ENCODE assay signal across 1 cellular context in the genomic region with DNA sequence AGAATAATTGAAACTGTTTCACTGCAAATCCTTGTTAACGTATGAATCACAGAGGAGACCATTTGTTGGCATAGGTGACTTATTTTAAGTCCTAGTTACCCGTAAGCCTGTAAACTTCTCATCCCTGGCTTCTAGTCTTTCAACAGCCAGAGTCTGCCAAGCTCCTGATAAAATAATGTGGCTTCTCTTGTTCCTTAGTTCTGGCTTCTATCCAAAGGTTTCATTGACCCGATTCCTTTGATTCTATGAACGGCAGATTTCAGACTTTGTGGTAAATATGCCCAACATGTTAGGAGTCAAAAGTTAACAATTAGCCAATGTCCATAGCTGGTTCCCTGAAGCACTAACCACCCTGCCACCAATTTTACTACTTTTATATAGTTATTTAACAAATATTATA.
TF ChIP-seq lines count a peak whose summit lies in the region.

No MANE protein-coding gene starts in this region.

TF ChIP-seq in HepG2, 621 proteins besides CTCF, POLR2A, EP300 and RAD21 (continued from another document):
- TF ChIP-seq, protein P1, sequence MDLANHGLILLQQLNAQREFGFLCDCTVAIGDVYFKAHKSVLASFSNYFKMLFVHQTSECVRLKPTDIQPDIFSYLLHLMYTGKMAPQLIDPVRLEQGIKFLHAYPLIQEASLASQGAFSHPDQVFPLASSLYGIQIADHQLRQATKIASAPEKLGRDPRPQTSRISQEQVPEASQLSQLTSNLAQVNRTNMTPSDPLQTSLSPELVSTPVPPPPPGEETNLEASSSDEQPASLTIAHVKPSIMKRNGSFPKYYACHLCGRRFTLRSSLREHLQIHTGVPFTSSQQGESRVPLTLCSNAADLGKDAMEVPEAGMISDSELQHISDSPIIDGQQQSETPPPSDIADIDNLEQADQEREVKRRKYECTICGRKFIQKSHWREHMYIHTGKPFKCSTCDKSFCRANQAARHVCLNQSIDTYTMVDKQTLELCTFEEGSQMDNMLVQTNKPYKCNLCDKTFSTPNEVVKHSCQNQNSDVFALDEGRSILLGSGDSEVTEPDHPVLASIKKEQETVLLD (CRISPR knock-in tag; IDR thresholded peaks at IDR 0.05; ENCODE audit: low read depth): no peak
- TF ChIP-seq ZNF274 (CRISPR knock-in tag; IDR thresholded peaks at IDR 0.05) (no peak), ZNF382 (CRISPR knock-in tag; IDR thresholded peaks at IDR 0.05; ENCODE audit: borderline replicate concordance) (no peak)
